20 cellular contexts compared by ENCODE assay signal in the genomic region with DNA sequence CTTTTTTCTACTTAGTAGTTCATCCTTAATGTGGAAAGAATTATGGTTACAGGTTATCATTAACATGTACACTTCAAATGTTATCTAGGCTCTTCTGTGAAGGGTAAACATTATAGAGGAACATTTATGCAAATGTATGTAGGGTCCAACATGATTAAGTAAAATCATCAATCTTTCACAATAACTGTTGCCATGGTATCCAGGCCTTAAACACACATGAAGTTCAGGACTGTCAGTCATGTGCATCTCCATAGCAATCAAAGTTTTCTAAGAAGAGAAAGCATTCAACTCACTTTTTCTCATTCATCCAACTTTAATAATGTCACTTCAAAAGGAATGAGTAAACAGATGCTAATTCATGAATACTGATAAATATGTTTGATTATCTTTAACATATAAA.
DNase-seq lines count a peak whose midpoint lies in the region; ATAC-seq, FAIRE-seq and TF ChIP-seq lines count a peak whose summit lies in the region.
"Had no signal": no experiment of that assay in that cellular context is flagged by ENCODE, and none has a peak within 500 bp of the region (broad histone marks: within the 10 kb centered on the region; RNA-seq: fewer than 3 reads in every experiment).

No MANE protein-coding gene starts in this region.

- H3K27me3 ChIP-seq in HepG2 (ENCODE audit: control insufficient read depth in 1 of 2, insufficient read depth in 2 of 2, low read length in 2 of 2) = no peaks in the 10 kb centered on the region
- no peaks in the 10 kb centered on the region for H3K27me3 ChIP-seq in right lobe of liver
- H3K27me3 ChIP-seq: BLaER1 treated with 17β-estradiol and CSF1 and Interleukin-3, amounts not matched to agents 10 nM and 100 nM had no signal

- no peaks in the 10 kb centered on the region for H3K9me3 ChIP-seq in HepG2 (ENCODE audit: low read length)
- H3K9me3 ChIP-seq in right lobe of liver = no peaks in the 10 kb centered on the region
- H3K9me3 ChIP-seq: BLaER1 treated with 17β-estradiol and CSF1 and Interleukin-3, amounts not matched to agents 10 nM and 100 nM had no signal

- DNase-seq in HepG2 (ENCODE audit: low spot score) = no peak
- no peak for DNase-seq in right lobe of liver
- no peak for DNase-seq in WTC11 (ENCODE audit: low spot score)
- DNase-seq in iris pigment epithelial cell (ENCODE audit: low read depth) = peak; percentile 24
- DNase-seq in retina = no peak
- DNase-seq: CD8-positive, alpha-beta memory T cell; GDM1; NCI-H1105; NCI-H187 treated with DMSO at 0.1 percent for 48 hours; NCI-H69; T-cell had no signal

- ATAC-seq in HepG2 (no peak), right lobe of liver (no peak), WTC11 (no peak), GM21515 (IDR thresholded peaks at IDR 0.05; ENCODE audit: unreplicated experiment) (no peak), HG03571 (IDR thresholded peaks at IDR 0.05; ENCODE audit: unreplicated experiment) (no peak), GM21825 (IDR thresholded peaks at IDR 0.05; ENCODE audit: unreplicated experiment) (no peak)
- ATAC-seq: Panc1, T-cell had no signal

- CTCF ChIA-PET in HepG2 (lab: Yijun Ruan, JAX; ENCODE audit: low intra/inter-chr PET ratio, low total read pairs) (no interaction called here), WTC11 (lab: Charles Lee) (no interaction called here)

- H3K4me3 ChIP-seq in HepG2 (replicated peaks in 1 of 3; ENCODE audit: insufficient read depth in 1 of 3, low read depth in 2 of 3, low read length in 3 of 3) = no peak overlapping the region
- no peak overlapping the region for H3K4me3 ChIP-seq in right lobe of liver
- H3K4me3 ChIP-seq: BLaER1 treated with 17β-estradiol and CSF1 and Interleukin-3, amounts not matched to agents 10 nM and 100 nM; SK-N-MC had no signal

- TF ChIP-seq CTCF in HepG2 (CRISPR knock-in tag; IDR thresholded peaks at IDR 0.05) (no peak), right lobe of liver (IDR thresholded peaks at IDR 0.05) (no peak), WTC11 (IDR thresholded peaks at IDR 0.05) (no peak)

- no peak overlapping the region for H3K27ac ChIP-seq in HepG2 (ENCODE audit: extremely low read length, insufficient read depth, low read length)
- no peak overlapping the region for H3K27ac ChIP-seq in right lobe of liver
- H3K27ac ChIP-seq: BLaER1 treated with 17β-estradiol and CSF1 and Interleukin-3, amounts not matched to agents 10 nM and 100 nM; KMS-11; SK-N-MC had no signal

- peaks cover 30% of the 10 kb centered on the region for H3K4me1 Mint-ChIP-seq in WTC11
- H3K4me1 Mint-ChIP-seq: CD8-positive, alpha-beta memory T cell; T-cell had no signal

- intact Hi-C loops in HepG2 (cut with micrococcal nuclease; ENCODE audit: unreplicated experiment) (no loop called here), right lobe of liver (cut with DNase I) (no loop called here)

- no peak for TF ChIP-seq RAD21 in HepG2 (CRISPR knock-in tag; IDR thresholded peaks at IDR 0.05)

- no peak overlapping the region for H2AFZ ChIP-seq in HepG2 (ENCODE audit: low read length)

- no peaks in the 10 kb centered on the region for H3K36me3 ChIP-seq in HepG2 (replicated peaks in 1 of 2; ENCODE audit: control insufficient read depth in 1 of 2, insufficient read depth in 2 of 2, low read length in 2 of 2)
- no peaks in the 10 kb centered on the region for H3K36me3 ChIP-seq in right lobe of liver
- H3K36me3 ChIP-seq: BLaER1 treated with 17β-estradiol and CSF1 and Interleukin-3, amounts not matched to agents 10 nM and 100 nM had no signal

- TF ChIP-seq POLR2A in HepG2 (IDR thresholded peaks at IDR 0.05; ENCODE audit: insufficient read depth in 1 of 2, low read depth in 2 of 2, low read length in 2 of 2) (no peak), right lobe of liver (IDR thresholded peaks at IDR 0.05) (no peak)

- H3K27me3 Mint-ChIP-seq in WTC11 (ENCODE audit: low read depth) = no peaks in the 10 kb centered on the region
- H3K27me3 Mint-ChIP-seq: CD8-positive, alpha-beta memory T cell; T-cell had no signal

- no TSS peak for BruUV-seq in HepG2 (replicated peaks; lab: Mats Ljungman, UMichigan)

- TF ChIP-seq EP300 in HepG2 (IDR thresholded peaks at IDR 0.05; ENCODE audit: low read depth in 2 of 2, low read length in 2 of 2) = no peak
- TF ChIP-seq EP300 in HepG2 (CRISPR knock-in tag; IDR thresholded peaks at IDR 0.05; ENCODE audit: borderline replicate concordance) = no peak

- H3K36me3 Mint-ChIP-seq in WTC11 = no peaks in the 10 kb centered on the region

- no peak overlapping the region for H3K4me3 Mint-ChIP-seq in WTC11
- H3K4me3 Mint-ChIP-seq: CD8-positive, alpha-beta memory T cell; T-cell had no signal

- no peaks in the 10 kb centered on the region for H3K79me2 ChIP-seq in HepG2 (ENCODE audit: insufficient read depth, low read length)

- H3K9me3 Mint-ChIP-seq in WTC11 = no peaks in the 10 kb centered on the region
- H3K9me3 Mint-ChIP-seq: CD8-positive, alpha-beta memory T cell; T-cell had no signal

- no peak overlapping the region for H3K4me2 ChIP-seq in HepG2 (ENCODE audit: low read depth, low read length)
- H3K4me2 ChIP-seq: BLaER1 treated with 17β-estradiol and CSF1 and Interleukin-3, amounts not matched to agents 10 nM and 100 nM; KMS-11 had no signal

- in situ Hi-C loops in HepG2 (cut with HindIII; ENCODE audit: extremely low pct_ligation_motif_present, low pct_unique_long_range_greater_than_20kb) = no loop called here

- no peaks in the 10 kb centered on the region for H4K20me1 ChIP-seq in HepG2 (ENCODE audit: insufficient read depth, low read length)
- H4K20me1 ChIP-seq: BLaER1 treated with 17β-estradiol and CSF1 and Interleukin-3, amounts not matched to agents 10 nM and 100 nM had no signal

- H3K27ac Mint-ChIP-seq in WTC11 = peak overlapping the region; percentile 62; the same call in 1 of the 2 replicates
- H3K27ac Mint-ChIP-seq: T-cell had no signal

- POLR2A ChIA-PET in HepG2 (lab: Yijun Ruan, JAX) = no interaction called here
- POLR2A ChIA-PET in WTC11 (lab: Charles Lee) = no interaction called here

- H3K4me1 ChIP-seq in HepG2 (ENCODE audit: insufficient read depth, low read length) (no peaks in the 10 kb centered on the region), right lobe of liver (no peaks in the 10 kb centered on the region)
- H3K4me1 ChIP-seq: BLaER1 treated with 17β-estradiol and CSF1 and Interleukin-3, amounts not matched to agents 10 nM and 100 nM had no signal

- H3K9ac ChIP-seq in HepG2 (ENCODE audit: insufficient read depth, low read depth, low read length) = no peak overlapping the region
- H3K9ac ChIP-seq: BLaER1 treated with 17β-estradiol and CSF1 and Interleukin-3, amounts not matched to agents 10 nM and 100 nM; KMS-11 had no signal

- FAIRE-seq in HepG2 (lab: Jason Lieb, UNC) = no peak
- FAIRE-seq: A204.1, GM12892 had no signal

TF ChIP-seq in HepG2, 621 proteins besides CTCF, POLR2A, EP300 and RAD21:
- 0 out of 2 replicates have a peak, but pooled peaks have one; percentile 8 for TF ChIP-seq RFX1 (IDR thresholded peaks at IDR 0.05)
- TF ChIP-seq TCF12 (IDR thresholded peaks at IDR 0.05) = no peak
- no peak for TF ChIP-seq TCF12 (CRISPR knock-in tag; IDR thresholded peaks at IDR 0.05)

TF ChIP-seq in WTC11, 78 proteins besides CTCF, POLR2A, EP300 and RAD21 (continues in another document):
- TF ChIP-seq FOXK1 (CRISPR knock-in tag; IDR thresholded peaks at IDR 0.05) (no peak), NR2C2 (CRISPR knock-in tag; IDR thresholded peaks at IDR 0.05) (no peak), ZNF317 (CRISPR knock-in tag; IDR thresholded peaks at IDR 0.05; ENCODE audit: borderline replicate concordance, low read depth) (no peak), GRHL2 (CRISPR knock-in tag; IDR thresholded peaks at IDR 0.05; ENCODE audit: insufficient replicate concordance, severe bottlenecking) (no peak), ZNF219 (CRISPR knock-in tag; IDR thresholded peaks at IDR 0.05; ENCODE audit: borderline replicate concordance) (no peak)
- TF ChIP-seq, protein P1, sequence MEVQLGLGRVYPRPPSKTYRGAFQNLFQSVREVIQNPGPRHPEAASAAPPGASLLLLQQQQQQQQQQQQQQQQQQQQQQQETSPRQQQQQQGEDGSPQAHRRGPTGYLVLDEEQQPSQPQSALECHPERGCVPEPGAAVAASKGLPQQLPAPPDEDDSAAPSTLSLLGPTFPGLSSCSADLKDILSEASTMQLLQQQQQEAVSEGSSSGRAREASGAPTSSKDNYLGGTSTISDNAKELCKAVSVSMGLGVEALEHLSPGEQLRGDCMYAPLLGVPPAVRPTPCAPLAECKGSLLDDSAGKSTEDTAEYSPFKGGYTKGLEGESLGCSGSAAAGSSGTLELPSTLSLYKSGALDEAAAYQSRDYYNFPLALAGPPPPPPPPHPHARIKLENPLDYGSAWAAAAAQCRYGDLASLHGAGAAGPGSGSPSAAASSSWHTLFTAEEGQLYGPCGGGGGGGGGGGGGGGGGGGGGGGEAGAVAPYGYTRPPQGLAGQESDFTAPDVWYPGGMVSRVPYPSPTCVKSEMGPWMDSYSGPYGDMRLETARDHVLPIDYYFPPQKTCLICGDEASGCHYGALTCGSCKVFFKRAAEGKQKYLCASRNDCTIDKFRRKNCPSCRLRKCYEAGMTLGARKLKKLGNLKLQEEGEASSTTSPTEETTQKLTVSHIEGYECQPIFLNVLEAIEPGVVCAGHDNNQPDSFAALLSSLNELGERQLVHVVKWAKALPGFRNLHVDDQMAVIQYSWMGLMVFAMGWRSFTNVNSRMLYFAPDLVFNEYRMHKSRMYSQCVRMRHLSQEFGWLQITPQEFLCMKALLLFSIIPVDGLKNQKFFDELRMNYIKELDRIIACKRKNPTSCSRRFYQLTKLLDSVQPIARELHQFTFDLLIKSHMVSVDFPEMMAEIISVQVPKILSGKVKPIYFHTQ (CRISPR knock-in tag; IDR thresholded peaks at IDR 0.05) = no peak
- TF ChIP-seq, protein P2, sequence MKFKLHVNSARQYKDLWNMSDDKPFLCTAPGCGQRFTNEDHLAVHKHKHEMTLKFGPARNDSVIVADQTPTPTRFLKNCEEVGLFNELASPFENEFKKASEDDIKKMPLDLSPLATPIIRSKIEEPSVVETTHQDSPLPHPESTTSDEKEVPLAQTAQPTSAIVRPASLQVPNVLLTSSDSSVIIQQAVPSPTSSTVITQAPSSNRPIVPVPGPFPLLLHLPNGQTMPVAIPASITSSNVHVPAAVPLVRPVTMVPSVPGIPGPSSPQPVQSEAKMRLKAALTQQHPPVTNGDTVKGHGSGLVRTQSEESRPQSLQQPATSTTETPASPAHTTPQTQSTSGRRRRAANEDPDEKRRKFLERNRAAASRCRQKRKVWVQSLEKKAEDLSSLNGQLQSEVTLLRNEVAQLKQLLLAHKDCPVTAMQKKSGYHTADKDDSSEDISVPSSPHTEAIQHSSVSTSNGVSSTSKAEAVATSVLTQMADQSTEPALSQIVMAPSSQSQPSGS (CRISPR knock-in tag; IDR thresholded peaks at IDR 0.05; ENCODE audit: borderline replicate concordance, low read depth) = no peak
